20 cellular contexts compared by ENCODE assay signal in genomic region chr7:103598326-103598905, GRCh38.
"Had no signal": no experiment of that assay in that cellular context is flagged by ENCODE, and none has a peak within 500 bp of the region (broad histone marks: within the 10 kb centered on the region; RNA-seq: fewer than 3 reads in every experiment).

No MANE protein-coding gene starts in this region.

- H3K27me3 ChIP-seq: ovary, stomach, thyroid gland, vagina had no signal

- H3K27ac ChIP-seq: lower lobe of right lung, ovary, psoas muscle, stomach, thyroid gland, vagina had no signal

- H3K36me3 ChIP-seq: lower lobe of right lung, ovary, stomach, thyroid gland, vagina had no signal

- DNase-seq: effector memory CD4-positive, alpha-beta T cell; hypothalamus; immature natural killer cell; islet precursor cell; left ventricle myocardium superior; lower lobe of right lung; natural killer cell; occipital lobe; ovary; posterior cingulate gyrus; psoas muscle; retina; stimulated activated CD4-positive, alpha-beta T cell treated with anti-CD3 and anti-CD28 coated beads, Interleukin-12 subunit alpha, Interleukin-12 subunit beta, amount 100 ng/mL, for 4 hours; stimulated activated CD4-positive, alpha-beta T cell treated with anti-CD3 and anti-CD28 coated beads, Interleukin-1b, Interleukin-23, amount 100 ng/mL, for 48 hours; stimulated activated CD4-positive, alpha-beta T cell treated with anti-CD3 and anti-CD28 coated beads, Interleukin-4, amount 100 ng/mL, for 1 hour; stimulated activated naive CD4-positive, alpha-beta T cell treated with Interleukin-2 at 50 U/mL for 16 hours; stomach; thyroid gland had no signal

- H3K4me1 ChIP-seq: lower lobe of right lung, psoas muscle, stomach, thyroid gland, vagina had no signal

- H3K4me3 ChIP-seq: lower lobe of right lung, ovary, psoas muscle, smooth muscle cell, stomach, thyroid gland, vagina had no signal

- H3K9me3 ChIP-seq: lower lobe of right lung, ovary, psoas muscle, stomach, thyroid gland, vagina had no signal
